Comparison of ENCODE assay signal across 8 cellular contexts in genomic region chr5:112738180-112738560, GRCh38. TPM values are rescaled to one million over a fixed set of nuclear protein-coding genes. Genes with fewer than 3 reads are reported as not detected.
DNase-seq lines count a peak whose midpoint lies in the region; ATAC-seq and TF ChIP-seq lines count a peak whose summit lies in the region.

No MANE protein-coding gene starts in this region.

- H3K79me2 ChIP-seq in SU-DHL-6 (ENCODE audit: insufficient read depth, low read length), result peaks cover 55% of the 10 kb centered on the region

- H3K4me1 Mint-ChIP-seq in activated CD4-positive, alpha-beta T cell treated with anti-CD3 and anti-CD28 coated beads, Interleukin-2, amount 10 ng/mL, durations not matched to agents 7 days and 5 days, result peaks cover 12% of the 10 kb centered on the region
- peaks cover 35% of the 10 kb centered on the region in 2 donors for H3K4me1 Mint-ChIP-seq in natural killer cell

- no peaks in the 10 kb centered on the region for H3K9me3 ChIP-seq in SU-DHL-6 (ENCODE audit: insufficient read depth, low read length)

- peaks cover 9% of the 10 kb centered on the region; the same call in 1 of the 2 replicates for H3F3A ChIP-seq in SU-DHL-6 (ENCODE audit: insufficient read depth)

- peak overlapping the region; percentile 73 for H3K9ac ChIP-seq in SU-DHL-6 (ENCODE audit: low read length)

- intact Hi-C loops in natural killer cell (cut with micrococcal nuclease), result no loop called here

- CTCF ChIA-PET in activated CD4-positive, alpha-beta T cell treated with anti-CD3 and anti-CD28 coated beads, Interleukin-2, amount 10 ng/mL, durations not matched to agents 7 days and 5 days (lab: Charles Lee), result no interaction called here

- peak overlapping the region; percentile 50 for H3K27ac ChIP-seq in SU-DHL-6 (ENCODE audit: low read depth, low read length)

- peak overlapping the region; percentile 87 for H3K4me3 Mint-ChIP-seq in activated CD4-positive, alpha-beta T cell treated with anti-CD3 and anti-CD28 coated beads, Interleukin-2, amount 10 ng/mL, durations not matched to agents 7 days and 5 days
- H3K4me3 Mint-ChIP-seq in natural killer cell, result peak overlapping the region; percentile 98

- peak overlapping the region; percentile 82 for H3K27ac Mint-ChIP-seq in activated CD4-positive, alpha-beta T cell treated with anti-CD3 and anti-CD28 coated beads, Interleukin-2, amount 10 ng/mL, durations not matched to agents 7 days and 5 days
- peak overlapping the region; percentile 53 to 93 for H3K27ac Mint-ChIP-seq in natural killer cell

- H3K9me2 ChIP-seq in SU-DHL-6 (replicated peaks; ENCODE audit: insufficient read depth, low read length), result no peaks in the 10 kb centered on the region

- POLR2A ChIA-PET in activated CD4-positive, alpha-beta T cell treated with anti-CD3 and anti-CD28 coated beads, Interleukin-2, amount 10 ng/mL, durations not matched to agents 7 days and 5 days (lab: Charles Lee), result no interaction called here

- H3K27me3 Mint-ChIP-seq in activated CD4-positive, alpha-beta T cell treated with anti-CD3 and anti-CD28 coated beads, Interleukin-2, amount 10 ng/mL, durations not matched to agents 7 days and 5 days, result no peaks in the 10 kb centered on the region
- H3K27me3 Mint-ChIP-seq in natural killer cell (ENCODE audit: low read depth in 2 of 2), result no peaks in the 10 kb centered on the region

- TF ChIP-seq CTCF in SU-DHL-6 (IDR thresholded peaks at IDR 0.05; ENCODE audit: insufficient read depth, low read length, poor library complexity, severe bottlenecking) (no peak), natural killer cell (IDR thresholded peaks at IDR 0.05) (no peak)

- H3K27me3 ChIP-seq in SU-DHL-6 (ENCODE audit: low read length), result no peaks in the 10 kb centered on the region

- H3K4me3 ChIP-seq in SU-DHL-6 (ENCODE audit: insufficient read depth, low read length, poor library complexity, severe bottlenecking), result peak overlapping the region; percentile 90

- no peaks in the 10 kb centered on the region for H4K20me1 ChIP-seq in SU-DHL-6 (ENCODE audit: low read depth, low read length)

- H3K9me3 Mint-ChIP-seq in activated CD4-positive, alpha-beta T cell treated with anti-CD3 and anti-CD28 coated beads, Interleukin-2, amount 10 ng/mL, durations not matched to agents 7 days and 5 days, result no peaks in the 10 kb centered on the region
- H3K9me3 Mint-ChIP-seq in natural killer cell, result no peaks in the 10 kb centered on the region

- peak; percentile 9 for DNase-seq in activated CD4-positive, alpha-beta T cell treated with anti-CD3 and anti-CD28 coated beads, Interleukin-2, amount 10 ng/mL, durations not matched to agents 7 days and 5 days
- no peak for DNase-seq in activated CD4-positive, alpha-beta T cell treated with anti-CD3 and anti-CD28 coated beads for 4 hours
- DNase-seq in natural killer cell (no peak), NCI-H2081 treated with DMSO at 0.1 percent for 48 hours (lab: John Stamatoyannopoulos, UW) (no peak), GOT3 (lab: John Stamatoyannopoulos, UW) (no peak)

- H3K4me2 ChIP-seq in SU-DHL-6 (ENCODE audit: low read depth, low read length, poor library complexity, severe bottlenecking), result peak overlapping the region; percentile 89

- H3K36me3 Mint-ChIP-seq in activated CD4-positive, alpha-beta T cell treated with anti-CD3 and anti-CD28 coated beads, Interleukin-2, amount 10 ng/mL, durations not matched to agents 7 days and 5 days (ENCODE audit: low read depth), result peaks cover 5% of the 10 kb centered on the region
- no peaks in the 10 kb centered on the region for H3K36me3 Mint-ChIP-seq in natural killer cell

- peak overlapping the region; percentile 94 for H2AFZ ChIP-seq in SU-DHL-6 (ENCODE audit: low read depth, low read length, severe bottlenecking)

- no peaks in the 10 kb centered on the region for H3K36me3 ChIP-seq in SU-DHL-6 (ENCODE audit: low read length)

- ATAC-seq in HG03095 (IDR thresholded peaks at IDR 0.05; ENCODE audit: unreplicated experiment) (peak; percentile 25), esophagus mucosa (peak; percentile 22), natural killer cell (peak; percentile 5 to 11 (median 7))

RNA-seq across cellular contexts. Expression of gene APC, which starts 0.5 kb away (rescaled TPM):
- 10 to 100 TPM; 21.5 to 25.7 TPM for total RNA-seq in activated CD4-positive, alpha-beta T cell treated with anti-CD3 and anti-CD28 coated beads, Interleukin-2, amount 10 ng/mL, durations not matched to agents 7 days and 5 days
- total RNA-seq in esophagus mucosa (27.3 TPM), natural killer cell (10 to 100 TPM; 40.1 to 52.3 (median 49.0) TPM)
